9 cellular contexts compared by ENCODE assay signal in the genomic region with DNA sequence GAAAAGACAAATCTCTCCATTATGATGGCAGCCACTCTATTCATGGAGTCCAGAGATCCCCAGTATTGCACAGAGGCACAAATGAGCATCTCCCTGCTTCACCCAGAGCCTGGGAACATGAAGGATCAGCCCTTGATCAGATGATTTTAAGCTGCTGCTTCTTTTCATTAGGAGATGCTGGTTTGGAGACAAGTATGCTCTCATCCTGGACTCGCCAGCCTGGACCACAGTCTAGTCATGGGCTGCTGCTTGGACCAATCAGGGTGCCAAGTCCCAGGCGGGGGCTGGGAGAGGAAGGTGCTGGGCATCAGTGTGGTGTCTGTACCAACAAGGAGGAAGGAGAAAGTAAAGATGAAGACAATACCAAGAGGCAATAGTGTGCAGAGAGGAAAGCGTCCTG.
"Had no signal": no experiment of that assay in that cellular context is flagged by ENCODE, and none has a peak within 500 bp of the region (broad histone marks: within the 10 kb centered on the region; RNA-seq: fewer than 3 reads in every experiment).

No MANE protein-coding gene starts in this region.

- H3K27ac Mint-ChIP-seq: GM23338, H9, HFFc6 had no signal

- H3K4me1 ChIP-seq: HAP-1 had no signal

- H3K4me3 ChIP-seq: GM23248, GM23338, HAP-1 had no signal

- H3K9me3 Mint-ChIP-seq: HFFc6 had no signal

- H3K9me3 ChIP-seq: HAP-1 had no signal

- H3K36me3 ChIP-seq: HAP-1 had no signal

- H3K4me3 Mint-ChIP-seq: GM23338, H9, HFFc6 had no signal

- ATAC-seq: GM23338, HCT116 had no signal

- H3K27ac ChIP-seq: GM23248 had no signal

- DNase-seq: GM23248, GOT3, H7, H9, HCEC 1CT, HFFc6 had no signal
